ENCODE assay signal across 16 cellular contexts in the genomic region with DNA sequence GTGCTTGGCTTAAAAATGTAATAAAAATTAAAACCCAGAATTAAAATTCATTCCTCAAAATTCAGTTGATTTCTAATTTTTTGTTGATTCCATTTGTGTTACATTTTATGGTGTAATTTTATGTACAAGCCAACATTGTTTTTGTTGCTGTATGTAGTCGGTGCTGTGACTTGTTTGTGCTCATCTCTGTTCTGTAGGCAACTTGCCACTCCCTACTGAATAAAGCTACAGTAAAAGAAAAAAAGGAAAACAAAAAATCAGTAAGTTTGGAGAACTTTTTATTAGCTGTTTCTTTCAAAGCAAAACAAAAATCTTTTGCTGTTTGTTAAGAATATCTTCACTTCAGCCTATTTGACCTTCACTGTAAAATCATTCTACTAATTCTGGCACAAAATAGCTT. TPM values are rescaled to one million over a fixed set of nuclear protein-coding genes. Genes with fewer than 3 reads are reported as not detected.
DNase-seq lines count a peak whose midpoint lies in the region; ATAC-seq, FAIRE-seq and TF ChIP-seq lines count a peak whose summit lies in the region.
"Had no signal": no experiment of that assay in that cellular context is flagged by ENCODE, and none has a peak within 500 bp of the region (broad histone marks: within the 10 kb centered on the region; RNA-seq: fewer than 3 reads in every experiment).

No MANE protein-coding gene starts in this region.

- H3K36me3 Mint-ChIP-seq in naive thymus-derived CD4-positive, alpha-beta T cell = peaks cover 0 to 10% (median 2%) of the 10 kb centered on the region in 5 donors

- no peak overlapping the region for H3K27ac Mint-ChIP-seq in naive thymus-derived CD4-positive, alpha-beta T cell
- H3K27ac Mint-ChIP-seq: CD4-positive, alpha-beta memory T cell had no signal

- no peaks in the 10 kb centered on the region for H3K9me3 Mint-ChIP-seq in naive thymus-derived CD4-positive, alpha-beta T cell
- H3K9me3 Mint-ChIP-seq: CD4-positive, alpha-beta memory T cell had no signal

- no peak overlapping the region for H3K4me3 Mint-ChIP-seq in naive thymus-derived CD4-positive, alpha-beta T cell
- H3K4me3 Mint-ChIP-seq: CD4-positive, alpha-beta memory T cell had no signal

- CTCF ChIA-PET in naive thymus-derived CD4-positive, alpha-beta T cell (lab: Charles Lee) = interaction anchor here (0.6 kb wide), 1 partner anchor 79 kb away, joined by 3 read pairs; no protein-coding TSS in a partner anchor

- ATAC-seq in naive thymus-derived CD4-positive, alpha-beta T cell = no peak
- no peak for ATAC-seq in left ventricle myocardium superior
- ATAC-seq: A549, K562 had no signal

- intact Hi-C loops in naive thymus-derived CD4-positive, alpha-beta T cell (cut with micrococcal nuclease) = no loop called here
- intact Hi-C loops in left ventricle myocardium superior (cut with micrococcal nuclease) = no loop called here

- H3K27me3 ChIP-seq in KMS-11 (ENCODE audit: insufficient read depth, low read depth) (no peaks in the 10 kb centered on the region), skeletal muscle satellite cell (ENCODE audit: control insufficient read depth, insufficient read depth, low read length) (no peaks in the 10 kb centered on the region)
- H3K27me3 ChIP-seq in naive thymus-derived CD4-positive, alpha-beta T cell (ENCODE audit: control insufficient read depth in 2 of 2, insufficient read depth in 2 of 2, low read length in 2 of 2) = no peaks in the 10 kb centered on the region
- H3K27me3 ChIP-seq: BE2C had no signal

- TF ChIP-seq CTCF in KMS-11 (conservative IDR thresholded peaks at IDR 0.05; ENCODE audit: low read depth, low read length) = no peak

- H3K4me3 ChIP-seq in KMS-11 (IDR thresholded peaks at IDR 0.05; ENCODE audit: insufficient read depth, low read depth, low read length) = no peak overlapping the region
- H3K4me3 ChIP-seq in skeletal muscle satellite cell (ENCODE audit: low read length) = no peak overlapping the region
- no peak overlapping the region for H3K4me3 ChIP-seq in naive thymus-derived CD4-positive, alpha-beta T cell (ENCODE audit: low read length)
- H3K4me3 ChIP-seq: A549, GM23248, K562 had no signal

- no peak overlapping the region for H3K9ac ChIP-seq in KMS-11
- no peak overlapping the region for H3K9ac ChIP-seq in skeletal muscle satellite cell (ENCODE audit: low read depth, low read length)
- H3K9ac ChIP-seq: GM23248 had no signal

- H3K27ac ChIP-seq in KMS-11 = no peak overlapping the region
- H3K27ac ChIP-seq in naive thymus-derived CD4-positive, alpha-beta T cell (ENCODE audit: low read depth, low read length) = no peak overlapping the region
- H3K27ac ChIP-seq: A549, C4-2B, GM23248 had no signal

- peak; percentile 62 for FAIRE-seq in GM12892 (lab: Jason Lieb, UNC)
- peak; percentile 91 for FAIRE-seq in endometrium (lab: Jason Lieb, UNC)
- FAIRE-seq: HTR-8/SVneo, K562 had no signal

- TF ChIP-seq POLR2A in GM12892 (IDR thresholded peaks at IDR 0.05; ENCODE audit: low read depth, low read length) = no peak

- no peaks in the 10 kb centered on the region for H3K79me2 ChIP-seq in KMS-11 (ENCODE audit: insufficient read depth, low read depth)

- H3K36me3 ChIP-seq in KMS-11 (ENCODE audit: insufficient read depth) = no peaks in the 10 kb centered on the region
- H3K36me3 ChIP-seq in skeletal muscle satellite cell (ENCODE audit: insufficient read depth, low read length) = peaks cover 9% of the 10 kb centered on the region
- no peaks in the 10 kb centered on the region for H3K36me3 ChIP-seq in naive thymus-derived CD4-positive, alpha-beta T cell (ENCODE audit: control insufficient read depth in 2 of 3, insufficient read depth in 3 of 3, low read length in 3 of 3)
- H3K36me3 ChIP-seq: BE2C had no signal

- peaks cover 0 to 3% (median 0%) of the 10 kb centered on the region in 7 donors for H3K4me1 Mint-ChIP-seq in naive thymus-derived CD4-positive, alpha-beta T cell
- H3K4me1 Mint-ChIP-seq: CD4-positive, alpha-beta memory T cell had no signal

- no peak overlapping the region for H2AFZ ChIP-seq in KMS-11 (ENCODE audit: low read depth)
- H2AFZ ChIP-seq: GM23248 had no signal

- no peaks in the 10 kb centered on the region for H4K20me1 ChIP-seq in KMS-11 (ENCODE audit: insufficient read depth)

- H3K4me2 ChIP-seq in KMS-11 (peak overlapping the region; percentile 96; the same call in 1 of the 2 replicates), skeletal muscle satellite cell (ENCODE audit: low read length) (peak overlapping the region; percentile 9)
- H3K4me2 ChIP-seq: A549 had no signal

- H3K4me1 ChIP-seq in KMS-11 (ENCODE audit: low read depth, poor library complexity, severe bottlenecking) (peaks cover 56% of the 10 kb centered on the region), skeletal muscle satellite cell (ENCODE audit: control insufficient read depth, insufficient read depth, low read length) (peaks cover 57% of the 10 kb centered on the region)
- no peaks in the 10 kb centered on the region for H3K4me1 ChIP-seq in naive thymus-derived CD4-positive, alpha-beta T cell (ENCODE audit: control insufficient read depth in 2 of 2, insufficient read depth in 2 of 2, low read length in 2 of 2)
- H3K4me1 ChIP-seq: BE2C had no signal

- H3K9me3 ChIP-seq in skeletal muscle satellite cell (replicated peaks; ENCODE audit: low read length) = no peaks in the 10 kb centered on the region
- no peaks in the 10 kb centered on the region for H3K9me3 ChIP-seq in naive thymus-derived CD4-positive, alpha-beta T cell (ENCODE audit: control insufficient read depth in 2 of 3, low read length in 3 of 3)
- H3K9me3 ChIP-seq: A549, BE2C had no signal

- POLR2A ChIA-PET in naive thymus-derived CD4-positive, alpha-beta T cell (lab: Charles Lee) = interaction anchor here (1.6 kb wide), 1 partner anchor 66 kb away, joined by 6 read pairs; no protein-coding TSS in a partner anchor

- DNase-seq in GM12892 (ENCODE audit: insufficient read length) = no peak
- DNase-seq in naive thymus-derived CD4-positive, alpha-beta T cell = no peak
- DNase-seq in GDM1 (lab: John Stamatoyannopoulos, UW) = no peak
- DNase-seq in left ventricle myocardium superior = no peak
- DNase-seq: BE2C; CD4-positive, alpha-beta memory T cell; DMS79; GM23248; H7 had no signal

- H3K27me3 Mint-ChIP-seq in naive thymus-derived CD4-positive, alpha-beta T cell = no peaks in the 10 kb centered on the region
- H3K27me3 Mint-ChIP-seq: CD4-positive, alpha-beta memory T cell had no signal

RNA-seq across cellular contexts. Expression of gene OMG, which starts 44.3 kb away (rescaled TPM):
- polyA plus RNA-seq in GM12892 (2012; ENCODE audit: missing spikeins) = 3.9 TPM
- under 0.01 TPM in 1 of 2 replicates, not detected in the other for total RNA-seq in skeletal muscle satellite cell (2012; rRNA removed)
- 1 to 10 TPM in 1 of 5 experiments, under 1 TPM in 4; 0.41 to 1.0 (median 0.81) TPM for total RNA-seq in naive thymus-derived CD4-positive, alpha-beta T cell
- polyA plus RNA-seq in naive thymus-derived CD4-positive, alpha-beta T cell = not detected
- 0.32 TPM for total RNA-seq in left ventricle myocardium superior
- total RNA-seq: GM23248, H7, K562 had no signal
- polyA plus RNA-seq: A549 had no signal
